In genomic region chr11:72735495-72736027, GRCh38 we compare ENCODE assay signal across 8 cellular contexts. TPM values are rescaled to one million over a fixed set of nuclear protein-coding genes. Genes with fewer than 3 reads are reported as not detected.
DNase-seq lines count a peak whose midpoint lies in the region; ATAC-seq, FAIRE-seq and TF ChIP-seq lines count a peak whose summit lies in the region.

No MANE protein-coding gene starts in this region.

- in situ Hi-C loops in gastrocnemius medialis (cut with MboI; ENCODE audit: low sequenced_read_pairs in 4 of 4): no loop called here

- no peak overlapping the region for H2BK120ac ChIP-seq in trophoblast cell (ENCODE audit: insufficient read depth, low read length, poor library complexity)

- no peak overlapping the region for H4K12ac ChIP-seq in trophoblast cell (ENCODE audit: low read depth, low read length)

- intact Hi-C loops in gastrocnemius medialis (cut with DNase I; ENCODE audit: low total_unique reads): no loop called here

- no peaks in the 10 kb centered on the region; the same call in 1 of the 2 replicates for H4K20me1 ChIP-seq in GM23338 (replicated peaks; ENCODE audit: insufficient read depth)

- H3K27ac ChIP-seq in GM23338 (ENCODE audit: low read depth) (no peak overlapping the region), RWPE2 (ENCODE audit: poor library complexity, severe bottlenecking) (peak overlapping the region; percentile 66), trophoblast cell (ENCODE audit: low read depth, low read length) (no peak overlapping the region), gastrocnemius medialis (peak overlapping the region in 1 of 4 donors; percentile 41)

- DNase-seq in GM23338 (ENCODE audit: low spot score) (peak; percentile 68), RWPE2 (ENCODE audit: low spot score) (no peak), fibroblast of villous mesenchyme (ENCODE audit: low read depth) (peak; percentile 96), trophoblast cell (peak; percentile 75 to 79), GM19239 (ENCODE audit: insufficient read length, low spot score) (no peak), GM20000 (ENCODE audit: low spot score) (no peak), gastrocnemius medialis (no peak)

- H3K14ac ChIP-seq in trophoblast cell (ENCODE audit: low read length): no peak overlapping the region

- no peak for FAIRE-seq in GM19239 (lab: Jason Lieb, UNC)

- H2AFZ ChIP-seq in GM23338: no peak overlapping the region
- no peak overlapping the region for H2AFZ ChIP-seq in trophoblast cell (ENCODE audit: insufficient read depth, low read length, poor library complexity)

- H3K4me3 ChIP-seq in GM23338: no peak overlapping the region
- no peak overlapping the region for H3K4me3 ChIP-seq in RWPE2 (ENCODE audit: severe bottlenecking)
- no peak overlapping the region for H3K4me3 ChIP-seq in fibroblast of villous mesenchyme (ENCODE audit: low read depth, low read length)
- no peak overlapping the region for H3K4me3 ChIP-seq in trophoblast cell (ENCODE audit: low read depth, low read length)
- H3K4me3 ChIP-seq in gastrocnemius medialis: no peak overlapping the region

- H3K27ac Mint-ChIP-seq in GM23338: peak overlapping the region; percentile 96

- TF ChIP-seq CTCF in GM23338 (conservative IDR thresholded peaks at IDR 0.05; ENCODE audit: low read depth in 2 of 2): no peak
- TF ChIP-seq CTCF in RWPE2 (IDR thresholded peaks at IDR 0.05; ENCODE audit: poor library complexity, severe bottlenecking): no peak
- TF ChIP-seq CTCF in fibroblast of villous mesenchyme (IDR thresholded peaks at IDR 0.05; ENCODE audit: insufficient read depth, low read depth, low read length): no peak
- no peak for TF ChIP-seq CTCF in GM20000 (IDR thresholded peaks at IDR 0.05; ENCODE audit: extremely low read depth, missing control alignments)
- TF ChIP-seq CTCF in gastrocnemius medialis (IDR thresholded peaks at IDR 0.05 in 4 of 5, conservative IDR thresholded peaks at IDR 0.05 in 1 of 5): no peak

- peaks cover 45% of the 10 kb centered on the region for H3K4me1 Mint-ChIP-seq in GM23338

- H4K91ac ChIP-seq in trophoblast cell (ENCODE audit: low read depth, low read length): no peak overlapping the region

- H2BK12ac ChIP-seq in trophoblast cell (ENCODE audit: low read length): no peak overlapping the region

- TF ChIP-seq POLR2A in gastrocnemius medialis (IDR thresholded peaks at IDR 0.05): no peak

- no peak overlapping the region for H4K8ac ChIP-seq in trophoblast cell (ENCODE audit: low read depth, low read length)

- no peaks in the 10 kb centered on the region for H3K36me3 ChIP-seq in GM23338 (ENCODE audit: insufficient read depth)
- H3K36me3 ChIP-seq in RWPE2 (ENCODE audit: low read depth): no peaks in the 10 kb centered on the region
- no peaks in the 10 kb centered on the region for H3K36me3 ChIP-seq in trophoblast cell (ENCODE audit: control insufficient read depth in 1 of 2, insufficient read depth in 2 of 2, low read length in 2 of 2)
- no peaks in the 10 kb centered on the region for H3K36me3 ChIP-seq in gastrocnemius medialis

- ATAC-seq in GM23338 (peak; percentile 35), RWPE2 (ENCODE audit: low read depth) (0 out of 3 replicates have a peak, but pooled peaks have one; percentile 13), gastrocnemius medialis (no peak), GM21526 (IDR thresholded peaks at IDR 0.05; ENCODE audit: low FRiP score, unreplicated experiment) (no peak)

- H3K18ac ChIP-seq in trophoblast cell (ENCODE audit: low read length): no peak overlapping the region

- H3K9me3 ChIP-seq in RWPE2 (ENCODE audit: severe bottlenecking): no peaks in the 10 kb centered on the region
- peaks cover 1% of the 10 kb centered on the region for H3K9me3 ChIP-seq in trophoblast cell (ENCODE audit: insufficient read depth, low read depth, low read length)
- no peaks in the 10 kb centered on the region for H3K9me3 ChIP-seq in gastrocnemius medialis

- H3K4me3 Mint-ChIP-seq in GM23338: no peak overlapping the region

- no peak overlapping the region for H3K4ac ChIP-seq in trophoblast cell (ENCODE audit: low read depth, low read length)

- no peak overlapping the region for H3K23ac ChIP-seq in trophoblast cell (ENCODE audit: low read length)

- H3K4me2 ChIP-seq in GM23338: 0 out of 2 replicates have a peak overlapping the region, but pooled peaks have one; percentile 19
- no peak overlapping the region for H3K4me2 ChIP-seq in trophoblast cell (ENCODE audit: low read length)

- H3F3A ChIP-seq in GM23338 (replicated peaks; ENCODE audit: low read depth): no peaks in the 10 kb centered on the region

- H3K9me2 ChIP-seq in GM23338 (ENCODE audit: insufficient read depth): no peaks in the 10 kb centered on the region

- H2AK5ac ChIP-seq in trophoblast cell (ENCODE audit: low read length): no peak overlapping the region

- peaks cover 71% of the 10 kb centered on the region for H3K79me2 ChIP-seq in GM23338 (replicated peaks; ENCODE audit: insufficient read depth)
- no peaks in the 10 kb centered on the region for H3K79me2 ChIP-seq in trophoblast cell (ENCODE audit: control insufficient read depth, insufficient read depth, low read length, poor library complexity)

- H3K27me3 ChIP-seq in GM23338 (ENCODE audit: insufficient read depth) (no peaks in the 10 kb centered on the region), RWPE2 (ENCODE audit: insufficient read depth, poor library complexity, severe bottlenecking) (no peaks in the 10 kb centered on the region), trophoblast cell (ENCODE audit: insufficient read depth, low read length) (peaks cover 4% of the 10 kb centered on the region), gastrocnemius medialis (no peaks in the 10 kb centered on the region)

- H3K9ac ChIP-seq in trophoblast cell (ENCODE audit: low read length): no peak overlapping the region

- peaks cover 24% of the 10 kb centered on the region for H3K36me3 Mint-ChIP-seq in GM23338 (ENCODE audit: low read depth)

- H3K79me1 ChIP-seq in trophoblast cell (ENCODE audit: low read length): peaks cover 6% of the 10 kb centered on the region

- peaks cover 12% of the 10 kb centered on the region for H3K27me3 Mint-ChIP-seq in GM23338 (ENCODE audit: insufficient read depth, low read depth, poor library complexity)

- no peak overlapping the region for H2BK5ac ChIP-seq in trophoblast cell (ENCODE audit: low read depth, low read length, poor library complexity)

- H3K4me1 ChIP-seq in GM23338 (ENCODE audit: insufficient read depth): peaks cover 32% of the 10 kb centered on the region
- peaks cover 44% of the 10 kb centered on the region for H3K4me1 ChIP-seq in RWPE2 (ENCODE audit: insufficient read depth, poor library complexity, severe bottlenecking)
- H3K4me1 ChIP-seq in trophoblast cell (ENCODE audit: control insufficient read depth in 1 of 2, insufficient read depth in 2 of 2, low read length in 2 of 2): peaks cover 12 to 16% of the 10 kb centered on the region in 2 experiments
- no peaks in the 10 kb centered on the region for H3K4me1 ChIP-seq in gastrocnemius medialis

- WGBS in trophoblast cell (ENCODE audit: extremely low coverage, insufficient coverage, insufficient read length): no CpG with 5 or more reads among the region's 8 CpGs

- H3K9me3 Mint-ChIP-seq in GM23338: no peaks in the 10 kb centered on the region; the same call in 2 of the 3 replicates

TF ChIP-seq in GM23338, 12 proteins besides CTCF, POLR2A, EP300 and RAD21 (continues in another document):
- no peak for TF ChIP-seq CREB1 (CRISPR knock-in tag; IDR thresholded peaks at IDR 0.05; ENCODE audit: low read depth)
- 0 out of 2 replicates have a peak, but pooled peaks have one; percentile 5 for TF ChIP-seq NANOG (IDR thresholded peaks at IDR 0.05; ENCODE audit: borderline replicate concordance)
- no peak for TF ChIP-seq EZH2 (IDR thresholded peaks at IDR 0.05; ENCODE audit: low read depth, unreplicated experiment)

RNA-seq across cellular contexts. Expression of gene ARAP1, which starts 16.6 kb away (rescaled TPM):
- 110 and 116 TPM in 2 replicates for total RNA-seq in GM23338 (2014; rRNA removed; shearing (Covaris generic))
- polyA plus RNA-seq in GM23338 (2016; fragmentation: Nextera tagmentation; extraction: Ambion mirVana): 21.4 and 24.5 TPM in 2 replicates
- total RNA-seq in fibroblast of villous mesenchyme (73.0 and 77.0 TPM in 2 replicates), gastrocnemius medialis (10 to 100 TPM; 18.3 to 52.0 (median 26.0) TPM)
- polyA plus RNA-seq in trophoblast cell (2013): 11.8 and 12.4 TPM in 2 replicates

RNA-seq across cellular contexts. Expression of gene STARD10, which starts 58.3 kb away (rescaled TPM):
- total RNA-seq in GM23338 (2014; rRNA removed; shearing (Covaris generic)): 14.4 and 20.5 TPM in 2 replicates
- 16.6 and 20.7 TPM in 2 replicates for polyA plus RNA-seq in GM23338 (2016; fragmentation: Nextera tagmentation; extraction: Ambion mirVana)
- 22.5 and 34.5 TPM in 2 replicates for total RNA-seq in fibroblast of villous mesenchyme
- polyA plus RNA-seq in trophoblast cell (2013): 143 and 154 TPM in 2 replicates
- total RNA-seq in gastrocnemius medialis: 100 to 1,000 TPM in 1 of 4 donors, 10 to 100 TPM in 3; 39.1 to 103 (median 71.1) TPM

Comparison
In these comparisons a context has a peak if more than half of its experiments do, and no peak if none do; other contexts are left out.
1. ATAC-seq: peak in GM23338 (single experiment) and RWPE2 (single experiment); none in gastrocnemius medialis (0 of 2) and GM21526 (single experiment).
2. DNase-seq: peak in GM23338 (single experiment), fibroblast of villous mesenchyme (single experiment) and trophoblast cell (2 of 2); none in RWPE2 (single experiment), GM19239 (single experiment), GM20000 (single experiment) and gastrocnemius medialis (0 of 2).